Comparison of ENCODE assay signal across 27 cellular contexts in genomic region chr6:136963259-136963658, GRCh38. TPM values are rescaled to one million over a fixed set of nuclear protein-coding genes. Genes with fewer than 3 reads are reported as not detected.
DNase-seq lines count a peak whose midpoint lies in the region; ATAC-seq and TF ChIP-seq lines count a peak whose summit lies in the region.
"Had no signal": no experiment of that assay in that cellular context is flagged by ENCODE, and none has a peak within 500 bp of the region (broad histone marks: within the 10 kb centered on the region; RNA-seq: fewer than 3 reads in every experiment).

No MANE protein-coding gene starts in this region.

- DNase-seq in NCI-H1092 treated with DMSO at 0.1 percent for 48 hours (lab: John Stamatoyannopoulos, UW) = peak; percentile 55
- DNase-seq in NCI-H1092 (lab: John Stamatoyannopoulos, UW) = no peak
- peak; percentile 50 for DNase-seq in NCI-H774 (lab: John Stamatoyannopoulos, UW)
- DNase-seq in heart right ventricle = no peak
- DNase-seq in transverse colon = no peak
- no peak for DNase-seq in effector CD8-positive, alpha-beta T cell (lab: John Stamatoyannopoulos, UW)
- DNase-seq: activated CD4-positive, alpha-beta memory T cell treated with anti-CD3 and anti-CD28 coated beads for 36 hours; activated CD8-positive, alpha-beta memory T cell treated with anti-CD3 and anti-CD28 coated beads, Interleukin-2, amount 50 U/mL, for 4 hours; CD8-positive, alpha-beta T cell; cortex of kidney; endodermal cell; kidney glomerular epithelial cell; mammary epithelial cell; sigmoid colon; stimulated activated CD4-positive, alpha-beta T cell treated with anti-CD3 and anti-CD28 coated beads, Interleukin-15, amount 100 ng/mL, for 24 hours; stimulated activated naive B cell treated with anti-CD40 and anti-IgM and Interleukin-4, amounts not matched to agents 10 μg/mL and 1 μg/mL and 100 μg/mL, for 72 hours had no signal

- no peak for TF ChIP-seq EP300 in transverse colon (IDR thresholded peaks at IDR 0.05; ENCODE audit: low read depth)

- no peak for TF ChIP-seq POLR2A in transverse colon (IDR thresholded peaks at IDR 0.05)

- ATAC-seq in heart right ventricle = peak; percentile 36 to 91 (median 76)
- no peak for ATAC-seq in HG03108 (IDR thresholded peaks at IDR 0.05; ENCODE audit: unreplicated experiment)
- ATAC-seq in GM19328 (IDR thresholded peaks at IDR 0.05; ENCODE audit: unreplicated experiment) = no peak
- ATAC-seq: activated CD4-positive, CD25-positive, alpha-beta regulatory T cell treated with anti-CD3 and anti-CD28 coated beads, Interleukin-2, amount 50 U/mL, for 24 hours; CD8-positive, alpha-beta T cell; esophagus mucosa; stimulated activated naive B cell treated with anti-CD40 and anti-IgM and Interleukin-4, amounts not matched to agents 10 μg/mL and 1 μg/mL and 100 μg/mL, for 72 hours had no signal

- 27 to 36% methylated on average over 2 of the region's 2 CpGs for WGBS in heart right ventricle, 2 donors
- 37 to 47% methylated on average over 2 of the region's 2 CpGs for WGBS in transverse colon (ENCODE audit: low coverage in 1 of 2), 2 donors

- H3K27ac ChIP-seq in heart right ventricle = peak overlapping the region in 8 of 10 donors; percentile 24 to 81 (median 64)
- H3K27ac ChIP-seq in transverse colon = peak overlapping the region; percentile 70 to 86 (median 78)
- H3K27ac ChIP-seq: 22Rv1, sigmoid colon, SK-N-MC, suprapubic skin had no signal

- H3K4me3 ChIP-seq in heart right ventricle = no peak overlapping the region
- no peak overlapping the region for H3K4me3 ChIP-seq in transverse colon
- H3K4me3 ChIP-seq: sigmoid colon, suprapubic skin had no signal

- intact Hi-C loops in heart right ventricle (cut with DNase I) (loop anchor here in 2 of 10 donors (5.0 to 10.0 kb wide), 2 partner anchors 121 to 682 kb away; no protein-coding TSS in a partner anchor), transverse colon (cut with DNase I; ENCODE audit: low total_unique reads) (no loop called here)

- H3K27me3 ChIP-seq in heart right ventricle (peaks cover 0 to 17% (median 0%) of the 10 kb centered on the region in 7 donors), transverse colon (peaks cover 3% of the 10 kb centered on the region)

- in situ Hi-C loops in transverse colon (cut with MboI; ENCODE audit: low pct_ligation_motif_present in 1 of 4, low pct_unique_long_range_greater_than_20kb in 1 of 4, low sequenced_read_pairs in 3 of 4) = no loop called here

- H3K36me3 ChIP-seq in heart right ventricle (no peaks in the 10 kb centered on the region), transverse colon (no peaks in the 10 kb centered on the region)
- H3K36me3 ChIP-seq: sigmoid colon, suprapubic skin had no signal

- no peak for TF ChIP-seq CTCF in heart right ventricle (IDR thresholded peaks at IDR 0.05)
- no peak for TF ChIP-seq CTCF in transverse colon (IDR thresholded peaks at IDR 0.05)

- peaks cover 0 to 30% (median 7%) of the 10 kb centered on the region in 9 donors for H3K4me1 ChIP-seq in heart right ventricle
- H3K4me1 ChIP-seq in transverse colon = peaks cover 8 to 73% (median 41%) of the 10 kb centered on the region in 4 donors
- H3K4me1 ChIP-seq: sigmoid colon had no signal

- H3K9me3 ChIP-seq in heart right ventricle (no peaks in the 10 kb centered on the region), transverse colon (no peaks in the 10 kb centered on the region)
- H3K9me3 ChIP-seq: sigmoid colon, suprapubic skin had no signal

RNA-seq across cellular contexts. Expression of gene SLC35D3, which starts 41.2 kb away (rescaled TPM):
- not detected for total RNA-seq in heart right ventricle
- polyA plus RNA-seq in heart right ventricle = under 1 TPM in 1 of 2 donors, not detected in 1; 0.04 TPM
- total RNA-seq in transverse colon = not detected
- total RNA-seq: activated CD4-positive, alpha-beta memory T cell treated with anti-CD3 and anti-CD28 coated beads for 36 hours; CD8-positive, alpha-beta T cell; esophagus mucosa; HT1080; M059J; mammary epithelial cell; progenitor cell of endocrine pancreas; T-helper 1 cell treated with Interleukin-12 subunit alpha and Interleukin-12 subunit beta and Interleukin-4 antibody, amounts not matched to agents 30 ng/mL and 1 ng/mL, for 36 hours had no signal
- polyA plus RNA-seq: mammary epithelial cell had no signal

Comparison
In these comparisons a context has a peak if more than half of its experiments do, and no peak if none do; other contexts are left out.
1. DNase-seq: peak in NCI-H1092 treated with DMSO at 0.1 percent for 48 hours (single experiment) and NCI-H774 (single experiment); none in NCI-H1092 (single experiment), heart right ventricle (0 of 2), transverse colon (single experiment) and effector CD8-positive, alpha-beta T cell (single experiment).
2. ATAC-seq: peak in heart right ventricle (8 of 8); none in HG03108 (single experiment) and GM19328 (single experiment).